Comparison of ENCODE assay signal across 8 cellular contexts in genomic region chr17:45619983-45620382, GRCh38.
DNase-seq lines count a peak whose midpoint lies in the region; ATAC-seq and TF ChIP-seq lines count a peak whose summit lies in the region.
"Not testable (repeated sequence)": the region's sequence is repeated elsewhere in the genome, so short reads cannot be mapped to it uniquely, and the experiment has no call there.

No MANE protein-coding gene starts in this region.

- CTCF ChIA-PET in CD8-positive, alpha-beta memory T cell (lab: Charles Lee) = not testable (repeated sequence)

- ATAC-seq in GM21390 (IDR thresholded peaks at IDR 0.05; ENCODE audit: unreplicated experiment) (peak; percentile 97), HG03354 (IDR thresholded peaks at IDR 0.05; ENCODE audit: poor library complexity, severe bottlenecking, unreplicated experiment) (peak; percentile 99), Right ventricle myocardium inferior (peak; percentile 100)
- ATAC-seq in activated naive CD8-positive, alpha-beta T cell treated with anti-CD3 and anti-CD28 coated beads, Interleukin-2, amount 10 ng/mL, durations not matched to agents 7 days and 5 days (ENCODE audit: low read depth) = peak; percentile 100

- TF ChIP-seq CTCF in neutrophil (IDR thresholded peaks at IDR 0.05) = not testable (repeated sequence)

- peak overlapping the region; percentile 79 to 92 (median 87) for H3K4me3 Mint-ChIP-seq in CD8-positive, alpha-beta memory T cell
- peak overlapping the region; percentile 83 for H3K4me3 Mint-ChIP-seq in activated naive CD8-positive, alpha-beta T cell treated with anti-CD3 and anti-CD28 coated beads, Interleukin-2, amount 10 ng/mL, durations not matched to agents 7 days and 5 days

- H3K27me3 Mint-ChIP-seq in CD8-positive, alpha-beta memory T cell; activated naive CD8-positive, alpha-beta T cell treated with anti-CD3 and anti-CD28 coated beads, Interleukin-2, amount 10 ng/mL, durations not matched to agents 7 days and 5 days: not testable (repeated sequence)

- peak; percentile 43 to 84 (median 77) for DNase-seq in CD8-positive, alpha-beta memory T cell
- peak; percentile 55 to 78 (median 66) for DNase-seq in T-helper 1 cell
- peak; percentile 75 for DNase-seq in activated naive CD8-positive, alpha-beta T cell treated with anti-CD3 and anti-CD28 coated beads, Interleukin-2, amount 10 ng/mL, durations not matched to agents 7 days and 5 days
- peak; percentile 84 for DNase-seq in Right ventricle myocardium inferior (ENCODE audit: missing footprints)
- peak; percentile 78 for DNase-seq in stimulated activated CD8-positive, alpha-beta memory T cell treated with anti-CD3 and anti-CD28 coated beads, Interleukin-4, amount 100 ng/mL, for 24 hours (ENCODE audit: low read depth)

- not testable (repeated sequence) for H3K4me1 Mint-ChIP-seq in CD8-positive, alpha-beta memory T cell; activated naive CD8-positive, alpha-beta T cell treated with anti-CD3 and anti-CD28 coated beads, Interleukin-2, amount 10 ng/mL, durations not matched to agents 7 days and 5 days

- POLR2A ChIA-PET in CD8-positive, alpha-beta memory T cell (lab: Charles Lee); activated naive CD8-positive, alpha-beta T cell treated with anti-CD3 and anti-CD28 coated beads, Interleukin-2, amount 10 ng/mL, durations not matched to agents 7 days and 5 days (lab: Charles Lee): not testable (repeated sequence)

- peak overlapping the region in 6 of 8 donors; percentile 39 to 93 (median 68) for H3K27ac Mint-ChIP-seq in CD8-positive, alpha-beta memory T cell
- peak overlapping the region; percentile 1 for H3K27ac Mint-ChIP-seq in activated naive CD8-positive, alpha-beta T cell treated with anti-CD3 and anti-CD28 coated beads, Interleukin-2, amount 10 ng/mL, durations not matched to agents 7 days and 5 days

- not testable (repeated sequence) for H3K4me1 ChIP-seq in CD8-positive, alpha-beta memory T cell (ENCODE audit: insufficient read depth, low read length); neutrophil (ENCODE audit: control insufficient read depth in 1 of 2, insufficient read depth in 1 of 2, low read depth in 1 of 2, low read length in 1 of 2)

- H3K9me3 ChIP-seq in CD8-positive, alpha-beta memory T cell (ENCODE audit: low read length); neutrophil: not testable (repeated sequence)

- not testable (repeated sequence) for H3K4me3 ChIP-seq in CD8-positive, alpha-beta memory T cell (ENCODE audit: low read length)
- peak overlapping the region; percentile 35 to 49 for H3K4me3 ChIP-seq in neutrophil (ENCODE audit: low read depth in 1 of 2, low read length in 1 of 2)

- not testable (repeated sequence) for H3K9me3 Mint-ChIP-seq in CD8-positive, alpha-beta memory T cell; activated naive CD8-positive, alpha-beta T cell treated with anti-CD3 and anti-CD28 coated beads, Interleukin-2, amount 10 ng/mL, durations not matched to agents 7 days and 5 days

- intact Hi-C loops in Right ventricle myocardium inferior (cut with DNase I) = not testable (repeated sequence)

- not testable (repeated sequence) for H3K27me3 ChIP-seq in CD8-positive, alpha-beta memory T cell (ENCODE audit: insufficient read depth, low read length, poor library complexity, severe bottlenecking); neutrophil

- H3K36me3 ChIP-seq in CD8-positive, alpha-beta memory T cell (ENCODE audit: insufficient read depth, low read length); neutrophil: not testable (repeated sequence)

- not testable (repeated sequence) for H3K27ac ChIP-seq in CD8-positive, alpha-beta memory T cell (ENCODE audit: low read depth, low read length); neutrophil

- H3K36me3 Mint-ChIP-seq in CD8-positive, alpha-beta memory T cell; activated naive CD8-positive, alpha-beta T cell treated with anti-CD3 and anti-CD28 coated beads, Interleukin-2, amount 10 ng/mL, durations not matched to agents 7 days and 5 days: not testable (repeated sequence)
